8 cellular contexts compared by ENCODE assay signal in the genomic region with DNA sequence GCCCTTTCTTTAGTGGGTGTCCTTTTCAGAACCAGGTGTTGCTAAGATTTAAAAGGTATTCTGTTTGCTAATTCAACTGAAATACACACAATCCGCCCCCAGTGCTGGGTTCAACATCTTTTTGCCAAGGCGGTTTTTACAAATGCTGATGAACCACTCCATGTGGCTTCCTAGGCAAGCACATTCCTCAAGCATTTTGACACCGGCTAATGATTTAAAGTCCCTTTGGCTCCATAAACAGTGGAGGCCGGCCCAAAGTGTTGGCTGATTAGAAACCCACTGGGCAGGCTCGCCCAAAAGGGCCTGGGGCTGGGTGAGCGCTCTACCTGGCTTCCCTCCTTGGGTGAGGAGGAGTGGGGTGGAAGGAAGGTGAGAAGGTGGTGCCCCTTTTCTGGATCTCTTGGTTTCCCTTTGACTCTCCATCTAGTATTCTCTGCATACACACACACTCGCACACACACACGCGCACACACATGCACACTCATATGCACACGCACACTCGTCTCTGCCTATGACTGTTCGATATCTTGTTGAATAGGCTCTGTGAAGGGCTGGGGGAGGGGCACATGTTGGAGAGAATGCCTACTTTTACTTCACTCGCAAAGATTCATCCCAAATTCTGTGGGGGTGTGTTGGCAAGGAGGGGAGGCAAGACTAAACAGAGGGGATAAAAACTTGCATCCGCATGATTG.
DNase-seq lines count a peak whose midpoint lies in the region; ATAC-seq, FAIRE-seq and TF ChIP-seq lines count a peak whose summit lies in the region.

No MANE protein-coding gene starts in this region.

- peak overlapping the region; percentile 78 for H3K9ac ChIP-seq in PC-3 (ENCODE audit: low read length)

- H3K79me2 ChIP-seq in PC-3 (ENCODE audit: low read length): no peaks in the 10 kb centered on the region

- H3F3A ChIP-seq in PC-3 (ENCODE audit: low read length, unreplicated experiment): no peaks in the 10 kb centered on the region

- no TSS peak for BruUV-seq in PC-3 (replicated peaks; lab: Mats Ljungman, UMichigan)

- no peaks in the 10 kb centered on the region for H3K36me3 ChIP-seq in PC-3 (ENCODE audit: low read depth, low read length)
- H3K36me3 ChIP-seq in ectodermal cell (ENCODE audit: control insufficient read depth, insufficient read depth, low read length): no peaks in the 10 kb centered on the region
- H3K36me3 ChIP-seq in naive thymus-derived CD4-positive, alpha-beta T cell (ENCODE audit: control insufficient read depth in 2 of 3, insufficient read depth in 3 of 3, low read length in 3 of 3): no peaks in the 10 kb centered on the region
- H3K36me3 ChIP-seq in MG63: no peaks in the 10 kb centered on the region

- H3K4me2 ChIP-seq in PC-3 (ENCODE audit: low read length): peak overlapping the region; percentile 92

- H3K4me3 Mint-ChIP-seq in naive thymus-derived CD4-positive, alpha-beta T cell: peak overlapping the region; percentile 46 to 93 (median 87)

- peak overlapping the region; percentile 90 for H3K27ac ChIP-seq in PC-3 (ENCODE audit: low read length)
- no peak overlapping the region for H3K27ac ChIP-seq in ectodermal cell (ENCODE audit: insufficient read depth, low read depth, low read length, poor library complexity, severe bottlenecking)
- no peak overlapping the region for H3K27ac ChIP-seq in naive thymus-derived CD4-positive, alpha-beta T cell (ENCODE audit: low read depth, low read length)

- DNase-seq in AG20443 (ENCODE audit: low spot score) (peak; percentile 22), PC-3 (no peak), MG63 (no peak), GF-D8 (lab: John Stamatoyannopoulos, UW) (no peak), D721Med (ENCODE audit: insufficient read length, low spot score) (no peak), NCI-H2171 (lab: John Stamatoyannopoulos, UW) (no peak)
- peak in 2 of 9 donors; percentile 3 to 4 for DNase-seq in naive thymus-derived CD4-positive, alpha-beta T cell

- peak overlapping the region in 2 of 9 donors; percentile 42 to 64 for H3K27ac Mint-ChIP-seq in naive thymus-derived CD4-positive, alpha-beta T cell

- 6% methylated on average over 12 to 14 of the region's 14 CpGs for WGBS in ectodermal cell, 2 experiments

- H3K4me3 ChIP-seq in PC-3 (ENCODE audit: low read length) (peak overlapping the region; percentile 72), ectodermal cell (ENCODE audit: insufficient read depth, low read depth, low read length) (peak overlapping the region; percentile 46), MG63 (no peak overlapping the region)
- peak overlapping the region; percentile 52 for H3K4me3 ChIP-seq in naive thymus-derived CD4-positive, alpha-beta T cell (ENCODE audit: low read length)

- peaks cover 20% of the 10 kb centered on the region for H3K4me1 ChIP-seq in PC-3 (ENCODE audit: insufficient read depth, low read length)
- peaks cover 6% of the 10 kb centered on the region for H3K4me1 ChIP-seq in ectodermal cell (ENCODE audit: control insufficient read depth, insufficient read depth, low read length)
- H3K4me1 ChIP-seq in naive thymus-derived CD4-positive, alpha-beta T cell (ENCODE audit: control insufficient read depth in 2 of 2, insufficient read depth in 2 of 2, low read length in 2 of 2): no peaks in the 10 kb centered on the region

- TF ChIP-seq CTCF in PC-3 (conservative IDR thresholded peaks at IDR 0.05; ENCODE audit: low read depth, low read length) (no peak), D721Med (IDR thresholded peaks at IDR 0.05; ENCODE audit: insufficient read depth, missing control alignments) (no peak)

- FAIRE-seq in D721Med (lab: Jason Lieb, UNC): no peak

- H3K9me3 Mint-ChIP-seq in naive thymus-derived CD4-positive, alpha-beta T cell: no peaks in the 10 kb centered on the region

- H3K9me2 ChIP-seq in PC-3 (replicated peaks; ENCODE audit: low read length): no peaks in the 10 kb centered on the region

- no peaks in the 10 kb centered on the region for H4K20me1 ChIP-seq in PC-3 (ENCODE audit: low read length)

- CTCF ChIA-PET in PC-3 (lab: Charles Lee): no interaction called here
- CTCF ChIA-PET in naive thymus-derived CD4-positive, alpha-beta T cell (lab: Charles Lee): interaction anchor here (0.6 to 2.9 kb wide), 8 partner anchors 10 to 662 kb away, joined by 3 to 47 read pairs (median 3); no protein-coding TSS in a partner anchor

- peaks cover 0 to 17% (median 10%) of the 10 kb centered on the region in 7 donors for H3K4me1 Mint-ChIP-seq in naive thymus-derived CD4-positive, alpha-beta T cell

- POLR2A ChIA-PET in PC-3 (lab: Charles Lee; ENCODE audit: unreplicated experiment): no interaction called here
- POLR2A ChIA-PET in naive thymus-derived CD4-positive, alpha-beta T cell (lab: Charles Lee): no interaction called here

- H2AFZ ChIP-seq in PC-3 (ENCODE audit: low read length): peak overlapping the region; percentile 79

- intact Hi-C loops in PC-3 (cut with micrococcal nuclease): loop anchor here (1.0 to 5.0 kb wide), 8 partner anchors 45 to 292 kb away; no protein-coding TSS in a partner anchor
- intact Hi-C loops in naive thymus-derived CD4-positive, alpha-beta T cell (cut with micrococcal nuclease): loop anchor here (1.0 to 5.0 kb wide), 10 partner anchors 54 to 601 kb away; a partner anchor contains a TSS

- no peaks in the 10 kb centered on the region for H3K36me3 Mint-ChIP-seq in naive thymus-derived CD4-positive, alpha-beta T cell

- no peak for ATAC-seq in PC-3
- no peak for ATAC-seq in naive thymus-derived CD4-positive, alpha-beta T cell

- H3K27me3 Mint-ChIP-seq in naive thymus-derived CD4-positive, alpha-beta T cell: peaks cover 0 to 80% (median 5%) of the 10 kb centered on the region in 5 donors

- no peaks in the 10 kb centered on the region for H3K9me3 ChIP-seq in PC-3 (ENCODE audit: low read length)
- no peaks in the 10 kb centered on the region for H3K9me3 ChIP-seq in ectodermal cell (ENCODE audit: control insufficient read depth, low read length)
- H3K9me3 ChIP-seq in naive thymus-derived CD4-positive, alpha-beta T cell (ENCODE audit: control insufficient read depth in 2 of 3, low read length in 3 of 3): no peaks in the 10 kb centered on the region
- H3K9me3 ChIP-seq in MG63: no peaks in the 10 kb centered on the region

- H3K27me3 ChIP-seq in PC-3 (ENCODE audit: low read length) (no peaks in the 10 kb centered on the region), ectodermal cell (ENCODE audit: control insufficient read depth, insufficient read depth, low read length, poor library complexity, severe bottlenecking) (peaks cover 36% of the 10 kb centered on the region), MG63 (no peaks in the 10 kb centered on the region)
- H3K27me3 ChIP-seq in naive thymus-derived CD4-positive, alpha-beta T cell (ENCODE audit: control insufficient read depth in 2 of 2, insufficient read depth in 2 of 2, low read length in 2 of 2): no peaks in the 10 kb centered on the region
